In the genomic region with DNA sequence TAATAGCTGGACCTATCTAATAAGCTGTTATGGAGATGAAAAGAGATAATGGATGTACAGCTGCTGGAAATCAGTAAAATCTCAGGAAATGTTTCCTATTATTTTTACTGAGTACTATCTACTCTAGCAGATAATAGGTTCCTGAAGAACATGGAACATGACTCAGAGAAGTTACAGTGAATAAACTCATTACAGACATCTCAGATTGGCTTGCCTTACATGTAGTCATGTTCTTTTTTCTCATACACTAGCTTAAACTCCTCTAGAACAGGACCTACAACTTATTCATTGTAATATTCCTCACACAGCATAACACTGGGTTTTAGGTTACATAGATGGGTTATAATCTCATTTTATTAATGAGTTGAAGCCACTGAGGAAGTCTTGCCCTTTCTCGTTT, we compare ENCODE assay signal across 18 cellular contexts.
"Had no signal": no experiment of that assay in that cellular context is flagged by ENCODE, and none has a peak within 500 bp of the region (broad histone marks: within the 10 kb centered on the region; RNA-seq: fewer than 3 reads in every experiment).

No MANE protein-coding gene starts in this region.

- H3K27ac ChIP-seq: brain microvascular endothelial cell, neutrophil, thyroid gland, uterus had no signal

- H3K36me3 ChIP-seq: brain microvascular endothelial cell, neutrophil, thyroid gland, uterus had no signal

- H3K27me3 ChIP-seq: brain microvascular endothelial cell, neutrophil, thyroid gland, uterus had no signal

- H3K9me3 ChIP-seq: neutrophil, thyroid gland, uterus had no signal

- FAIRE-seq: colon had no signal

- DNase-seq: activated CD4-positive, alpha-beta T cell treated with anti-CD3 and anti-CD28 coated beads, Interleukin-2, amount 10 ng/mL, durations not matched to agents 7 days and 5 days; activated CD4-positive, CD25-positive, alpha-beta regulatory T cell; activated CD8-positive, alpha-beta memory T cell treated with anti-CD3 and anti-CD28 coated beads, Interleukin-2, amount 50 U/mL, for 48 hours; activated gamma-delta T cell treated with Interleukin-2 at 50 U/mL for 16 hours; brain microvascular endothelial cell; hypothalamus; left ventricle myocardium superior; mesenchymal stem cell; natural killer cell; posterior cingulate gyrus; retina; stimulated activated CD4-positive, alpha-beta T cell treated with anti-CD3 and anti-CD28 coated beads, Interleukin-2, amount 100 ng/mL, for 48 hours; stimulated activated naive B cell treated with anti-CD40 and anti-IgM and Interleukin-4, amounts not matched to agents 10 μg/mL and 1 μg/mL and 100 μg/mL, for 72 hours; T-helper 2 cell; thyroid gland; uterus had no signal

- ATAC-seq: left ventricle myocardium superior; natural killer cell; stimulated activated naive B cell treated with anti-CD40 and anti-IgM and Interleukin-4, amounts not matched to agents 10 μg/mL and 1 μg/mL and 100 μg/mL, for 72 hours had no signal

- H3K4me1 ChIP-seq: thyroid gland, uterus had no signal

- H3K4me3 ChIP-seq: thyroid gland, uterus had no signal
